Comparison of ENCODE assay signal across 17 cellular contexts in the genomic region with DNA sequence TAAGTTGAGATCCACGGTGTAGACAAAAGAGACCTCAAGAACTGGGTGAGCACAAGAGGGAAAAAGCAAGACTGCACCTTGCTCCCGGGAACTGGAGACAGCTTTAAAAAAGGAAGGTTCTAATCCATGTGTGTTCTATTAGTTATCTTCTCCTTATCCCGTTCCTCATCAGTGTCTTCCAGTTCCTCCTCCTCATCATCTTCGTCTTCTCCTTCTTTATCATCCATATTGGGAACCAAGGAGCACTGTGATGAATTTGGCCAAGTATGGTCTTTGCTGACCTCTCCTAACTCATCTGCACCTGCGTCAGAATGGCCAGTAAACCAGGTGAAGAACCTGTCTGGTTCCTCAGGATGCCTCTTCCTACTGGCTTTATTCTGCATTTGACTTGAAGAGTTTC. TPM values are rescaled to one million over a fixed set of nuclear protein-coding genes. Genes with fewer than 3 reads are reported as not detected.
DNase-seq lines count a peak whose midpoint lies in the region; ATAC-seq and TF ChIP-seq lines count a peak whose summit lies in the region.
"Had no signal": no experiment of that assay in that cellular context is flagged by ENCODE, and none has a peak within 500 bp of the region (broad histone marks: within the 10 kb centered on the region; RNA-seq: fewer than 3 reads in every experiment).

No MANE protein-coding gene starts in this region.

- no peak for TF ChIP-seq CTCF in natural killer cell (IDR thresholded peaks at IDR 0.05)
- no peak for TF ChIP-seq CTCF in MCF 10A (IDR thresholded peaks at IDR 0.05; ENCODE audit: unreplicated experiment)

- CTCF ChIA-PET in activated CD4-positive, alpha-beta T cell treated with anti-CD3 and anti-CD28 coated beads, Interleukin-2, amount 10 ng/mL, durations not matched to agents 7 days and 5 days (lab: Charles Lee): interaction anchor here (1.0 kb wide), 1 partner anchor 102 kb away, joined by 3 read pairs; no protein-coding TSS in a partner anchor
- CTCF ChIA-PET in CD8-positive, alpha-beta memory T cell (lab: Charles Lee): no interaction called here
- CTCF ChIA-PET in MCF 10A (lab: Yijun Ruan, JAX): no interaction called here

- no peaks in the 10 kb centered on the region for H3K27me3 Mint-ChIP-seq in activated CD4-positive, alpha-beta T cell treated with anti-CD3 and anti-CD28 coated beads, Interleukin-2, amount 10 ng/mL, durations not matched to agents 7 days and 5 days
- no peaks in the 10 kb centered on the region for H3K27me3 Mint-ChIP-seq in CD8-positive, alpha-beta memory T cell
- no peaks in the 10 kb centered on the region for H3K27me3 Mint-ChIP-seq in activated T-helper 1 cell treated with anti-CD3 and anti-CD28 coated beads, Interleukin-12 subunit alpha, Interleukin-12 subunit beta, Interleukin-2, Interleukin-4 antibody, amounts not matched to agents 30 ng/mL and 10 ng/mL and 1 ng/mL, durations not matched to agents 14 hours and 24 hours and 36 hours (ENCODE audit: insufficient read depth)
- H3K27me3 Mint-ChIP-seq in natural killer cell (ENCODE audit: low read depth in 2 of 2): no peaks in the 10 kb centered on the region
- no peaks in the 10 kb centered on the region for H3K27me3 Mint-ChIP-seq in MCF 10A (ENCODE audit: insufficient read depth, unreplicated experiment)

- H3K9me3 ChIP-seq in CD8-positive, alpha-beta memory T cell (ENCODE audit: low read length): no peaks in the 10 kb centered on the region

- ATAC-seq in natural killer cell (no peak), HG03342 (IDR thresholded peaks at IDR 0.05; ENCODE audit: unreplicated experiment) (no peak), GM21717 (IDR thresholded peaks at IDR 0.05; ENCODE audit: unreplicated experiment) (no peak)
- ATAC-seq: K562 had no signal

- H3K27ac Mint-ChIP-seq in activated CD4-positive, alpha-beta T cell treated with anti-CD3 and anti-CD28 coated beads, Interleukin-2, amount 10 ng/mL, durations not matched to agents 7 days and 5 days: peak overlapping the region; percentile 11
- H3K27ac Mint-ChIP-seq in CD8-positive, alpha-beta memory T cell: peak overlapping the region; percentile 42 to 88 (median 72)
- peak overlapping the region; percentile 41 for H3K27ac Mint-ChIP-seq in activated T-helper 1 cell treated with anti-CD3 and anti-CD28 coated beads, Interleukin-12 subunit alpha, Interleukin-12 subunit beta, Interleukin-2, Interleukin-4 antibody, amounts not matched to agents 30 ng/mL and 10 ng/mL and 1 ng/mL, durations not matched to agents 14 hours and 24 hours and 36 hours
- H3K27ac Mint-ChIP-seq in natural killer cell (peak overlapping the region; percentile 85 to 96), MCF 10A (ENCODE audit: low read depth, unreplicated experiment) (no peak overlapping the region)

- BruUV-seq in MCF 10A (replicated peaks; lab: Mats Ljungman, UMichigan): no TSS peak

- H3K27me3 ChIP-seq in CD8-positive, alpha-beta memory T cell (ENCODE audit: insufficient read depth, low read length, poor library complexity, severe bottlenecking): no peaks in the 10 kb centered on the region

- H3K36me3 ChIP-seq in CD8-positive, alpha-beta memory T cell (ENCODE audit: insufficient read depth, low read length): no peaks in the 10 kb centered on the region

- H3K4me1 Mint-ChIP-seq in activated CD4-positive, alpha-beta T cell treated with anti-CD3 and anti-CD28 coated beads, Interleukin-2, amount 10 ng/mL, durations not matched to agents 7 days and 5 days: peaks cover 45% of the 10 kb centered on the region
- peaks cover 48 to 67% (median 64%) of the 10 kb centered on the region in 3 donors for H3K4me1 Mint-ChIP-seq in CD8-positive, alpha-beta memory T cell
- H3K4me1 Mint-ChIP-seq in activated T-helper 1 cell treated with anti-CD3 and anti-CD28 coated beads, Interleukin-12 subunit alpha, Interleukin-12 subunit beta, Interleukin-2, Interleukin-4 antibody, amounts not matched to agents 30 ng/mL and 10 ng/mL and 1 ng/mL, durations not matched to agents 14 hours and 24 hours and 36 hours (ENCODE audit: low read depth): peaks cover 28% of the 10 kb centered on the region
- H3K4me1 Mint-ChIP-seq in natural killer cell (peaks cover 33 to 44% of the 10 kb centered on the region in 2 donors), MCF 10A (ENCODE audit: insufficient read depth, unreplicated experiment) (peaks cover 8% of the 10 kb centered on the region)

- H3K4me1 ChIP-seq in CD8-positive, alpha-beta memory T cell (ENCODE audit: insufficient read depth, low read length): peaks cover 21% of the 10 kb centered on the region

- no peak overlapping the region for H3K4me3 ChIP-seq in CD8-positive, alpha-beta memory T cell (ENCODE audit: low read length)
- H3K4me3 ChIP-seq: K562 had no signal

- H3K9me3 Mint-ChIP-seq in activated CD4-positive, alpha-beta T cell treated with anti-CD3 and anti-CD28 coated beads, Interleukin-2, amount 10 ng/mL, durations not matched to agents 7 days and 5 days: no peaks in the 10 kb centered on the region
- no peaks in the 10 kb centered on the region for H3K9me3 Mint-ChIP-seq in CD8-positive, alpha-beta memory T cell
- no peaks in the 10 kb centered on the region for H3K9me3 Mint-ChIP-seq in activated T-helper 1 cell treated with anti-CD3 and anti-CD28 coated beads, Interleukin-12 subunit alpha, Interleukin-12 subunit beta, Interleukin-2, Interleukin-4 antibody, amounts not matched to agents 30 ng/mL and 10 ng/mL and 1 ng/mL, durations not matched to agents 14 hours and 24 hours and 36 hours
- H3K9me3 Mint-ChIP-seq in natural killer cell (no peaks in the 10 kb centered on the region), MCF 10A (ENCODE audit: unreplicated experiment) (no peaks in the 10 kb centered on the region)

- DNase-seq in activated CD4-positive, alpha-beta T cell treated with anti-CD3 and anti-CD28 coated beads, Interleukin-2, amount 10 ng/mL, durations not matched to agents 7 days and 5 days: no peak
- no peak for DNase-seq in activated CD4-positive, alpha-beta T cell treated with anti-CD3 and anti-CD28 coated beads, Interleukin-2, amount 50 U/mL, for 48 hours
- no peak for DNase-seq in CD8-positive, alpha-beta memory T cell
- DNase-seq in activated T-helper 1 cell treated with anti-CD3 and anti-CD28 coated beads, Interleukin-12 subunit alpha, Interleukin-12 subunit beta, Interleukin-2, Interleukin-4 antibody, amounts not matched to agents 30 ng/mL and 10 ng/mL and 1 ng/mL, durations not matched to agents 14 hours and 24 hours and 36 hours (ENCODE audit: low spot score): no peak
- DNase-seq in natural killer cell: no peak
- no peak for DNase-seq in MCF 10A (ENCODE audit: unreplicated experiment)
- DNase-seq: 8988T, NCI-H1436 treated with DMSO at 0.1 percent for 48 hours, NCI-H2107, NCI-H345, NCI-H526 treated with DMSO at 0.1 percent for 48 hours, OCI-M1 had no signal

- intact Hi-C loops in activated T-helper 1 cell treated with anti-CD3 and anti-CD28 coated beads, Interleukin-12 subunit alpha, Interleukin-12 subunit beta, Interleukin-2, Interleukin-4 antibody, amounts not matched to agents 30 ng/mL and 10 ng/mL and 1 ng/mL, durations not matched to agents 14 hours and 24 hours and 36 hours (cut with micrococcal nuclease): no loop called here
- intact Hi-C loops in natural killer cell (cut with micrococcal nuclease) (no loop called here), MCF 10A (cut with micrococcal nuclease) (no loop called here)

- peaks cover 24% of the 10 kb centered on the region for H3K36me3 Mint-ChIP-seq in activated CD4-positive, alpha-beta T cell treated with anti-CD3 and anti-CD28 coated beads, Interleukin-2, amount 10 ng/mL, durations not matched to agents 7 days and 5 days (ENCODE audit: low read depth)
- peaks cover 0 to 39% (median 13%) of the 10 kb centered on the region in 3 donors for H3K36me3 Mint-ChIP-seq in CD8-positive, alpha-beta memory T cell
- H3K36me3 Mint-ChIP-seq in activated T-helper 1 cell treated with anti-CD3 and anti-CD28 coated beads, Interleukin-12 subunit alpha, Interleukin-12 subunit beta, Interleukin-2, Interleukin-4 antibody, amounts not matched to agents 30 ng/mL and 10 ng/mL and 1 ng/mL, durations not matched to agents 14 hours and 24 hours and 36 hours (ENCODE audit: low read depth): peaks cover 23% of the 10 kb centered on the region
- H3K36me3 Mint-ChIP-seq in natural killer cell (no peaks in the 10 kb centered on the region), MCF 10A (ENCODE audit: insufficient read depth, unreplicated experiment) (peaks cover 29% of the 10 kb centered on the region)

- POLR2A ChIA-PET in activated CD4-positive, alpha-beta T cell treated with anti-CD3 and anti-CD28 coated beads, Interleukin-2, amount 10 ng/mL, durations not matched to agents 7 days and 5 days (lab: Charles Lee): no interaction called here
- POLR2A ChIA-PET in CD8-positive, alpha-beta memory T cell (lab: Charles Lee): no interaction called here
- POLR2A ChIA-PET in MCF 10A (lab: Yijun Ruan, JAX): interaction anchor here (0.6 kb wide), 1 partner anchor 14 kb away, joined by 3 read pairs; no protein-coding TSS in a partner anchor

- H3K27ac ChIP-seq in CD8-positive, alpha-beta memory T cell (ENCODE audit: low read depth, low read length): no peak overlapping the region
- H3K27ac ChIP-seq: C4-2B, RWPE1 had no signal

- no peak overlapping the region for H3K4me3 Mint-ChIP-seq in activated CD4-positive, alpha-beta T cell treated with anti-CD3 and anti-CD28 coated beads, Interleukin-2, amount 10 ng/mL, durations not matched to agents 7 days and 5 days
- H3K4me3 Mint-ChIP-seq in CD8-positive, alpha-beta memory T cell: peak overlapping the region in 3 of 7 donors; percentile 1 to 24 (median 15)
- peak overlapping the region; percentile 1 for H3K4me3 Mint-ChIP-seq in activated T-helper 1 cell treated with anti-CD3 and anti-CD28 coated beads, Interleukin-12 subunit alpha, Interleukin-12 subunit beta, Interleukin-2, Interleukin-4 antibody, amounts not matched to agents 30 ng/mL and 10 ng/mL and 1 ng/mL, durations not matched to agents 14 hours and 24 hours and 36 hours
- H3K4me3 Mint-ChIP-seq in natural killer cell: peak overlapping the region; percentile 56
- H3K4me3 Mint-ChIP-seq in MCF 10A (ENCODE audit: unreplicated experiment): no peak overlapping the region

RNA-seq across cellular contexts. Expression of gene EHMT1, which starts 22.1 kb away (rescaled TPM):
- 100 to 1,000 TPM; 100 to 110 TPM for total RNA-seq in activated CD4-positive, alpha-beta T cell treated with anti-CD3 and anti-CD28 coated beads, Interleukin-2, amount 10 ng/mL, durations not matched to agents 7 days and 5 days
- total RNA-seq in CD8-positive, alpha-beta memory T cell: 10 to 100 TPM; 68.9 to 74.6 TPM
- polyA plus RNA-seq in CD8-positive, alpha-beta memory T cell: 37.0 TPM
- total RNA-seq in activated T-helper 1 cell treated with anti-CD3 and anti-CD28 coated beads, Interleukin-12 subunit alpha, Interleukin-12 subunit beta, Interleukin-2, Interleukin-4 antibody, amounts not matched to agents 30 ng/mL and 10 ng/mL and 1 ng/mL, durations not matched to agents 14 hours and 24 hours and 36 hours: 97.0 and 98.1 TPM in 2 replicates
- total RNA-seq in natural killer cell: 100 to 1,000 TPM; 173 to 200 (median 176) TPM
- total RNA-seq in MCF 10A (2022): 77.2 and 79.7 TPM in 2 replicates

RNA-seq across cellular contexts. Expression of gene ARRDC1, which starts 35.4 kb away (rescaled TPM):
- 10 to 100 TPM; 52.4 to 64.2 TPM for total RNA-seq in activated CD4-positive, alpha-beta T cell treated with anti-CD3 and anti-CD28 coated beads, Interleukin-2, amount 10 ng/mL, durations not matched to agents 7 days and 5 days
- 10 to 100 TPM; 30.8 to 35.2 TPM for total RNA-seq in CD8-positive, alpha-beta memory T cell
- polyA plus RNA-seq in CD8-positive, alpha-beta memory T cell: 54.4 TPM
- 65.7 and 70.3 TPM in 2 replicates for total RNA-seq in activated T-helper 1 cell treated with anti-CD3 and anti-CD28 coated beads, Interleukin-12 subunit alpha, Interleukin-12 subunit beta, Interleukin-2, Interleukin-4 antibody, amounts not matched to agents 30 ng/mL and 10 ng/mL and 1 ng/mL, durations not matched to agents 14 hours and 24 hours and 36 hours
- total RNA-seq in natural killer cell (100 to 1,000 TPM in 1 of 3 donors, 10 to 100 TPM in 2; 80.7 to 105 (median 92.9) TPM), MCF 10A (2022) (88.9 and 125 TPM in 2 replicates)

RNA-seq across cellular contexts. Expression of gene ZMYND19, which starts 50.5 kb away (rescaled TPM):
- total RNA-seq in activated CD4-positive, alpha-beta T cell treated with anti-CD3 and anti-CD28 coated beads, Interleukin-2, amount 10 ng/mL, durations not matched to agents 7 days and 5 days: 10 to 100 TPM; 24.7 to 26.5 TPM
- 10 to 100 TPM; 71.2 to 72.5 TPM for total RNA-seq in CD8-positive, alpha-beta memory T cell
- 11.2 TPM for polyA plus RNA-seq in CD8-positive, alpha-beta memory T cell
- total RNA-seq in activated T-helper 1 cell treated with anti-CD3 and anti-CD28 coated beads, Interleukin-12 subunit alpha, Interleukin-12 subunit beta, Interleukin-2, Interleukin-4 antibody, amounts not matched to agents 30 ng/mL and 10 ng/mL and 1 ng/mL, durations not matched to agents 14 hours and 24 hours and 36 hours: 88.2 and 94.9 TPM in 2 replicates
- total RNA-seq in natural killer cell: 10 to 100 TPM in 2 of 3 donors, 1 to 10 TPM in 1; 6.5 to 18.8 (median 16.3) TPM
- total RNA-seq in MCF 10A (2022): 42.9 and 51.9 TPM in 2 replicates

Comparison
In these comparisons a context has a peak if more than half of its experiments do, and no peak if none do; other contexts are left out.
1. H3K4me3 Mint-ChIP-seq: peak in activated T-helper 1 cell treated with anti-CD3 and anti-CD28 coated beads, Interleukin-12 subunit alpha, Interleukin-12 subunit beta, Interleukin-2, Interleukin-4 antibody, amounts not matched to agents 30 ng/mL and 10 ng/mL and 1 ng/mL, durations not matched to agents 14 hours and 24 hours and 36 hours (single experiment) and natural killer cell (single experiment); none in activated CD4-positive, alpha-beta T cell treated with anti-CD3 and anti-CD28 coated beads, Interleukin-2, amount 10 ng/mL, durations not matched to agents 7 days and 5 days (single experiment) and MCF 10A (single experiment).